Comparison of ENCODE assay signal across 19 cellular contexts in genomic region chr4:76595435-76595834, GRCh38.
"Had no signal": no experiment of that assay in that cellular context is flagged by ENCODE, and none has a peak within 500 bp of the region (broad histone marks: within the 10 kb centered on the region; RNA-seq: fewer than 3 reads in every experiment).

No MANE protein-coding gene starts in this region.

- ATAC-seq: left ventricle myocardium superior; lower lobe of right lung; natural killer cell treated with Interleukin-12 subunit alpha and Interleukin-12 subunit beta and Interleukin-15 and Interleukin-18, amount 100 ng/mL, for 72 hours; stimulated activated effector memory CD8-positive, alpha-beta T cell treated with anti-CD3 and anti-CD28 coated beads, Interleukin-12 subunit alpha, Interleukin-12 subunit beta, amount 100 ng/mL, for 72 hours had no signal

- H3K9ac ChIP-seq: parathyroid adenoma had no signal

- H3K9me3 ChIP-seq: lower lobe of right lung, right lobe of liver, testis, tibial artery, upper lobe of left lung, uterus had no signal

- H2AFZ ChIP-seq: parathyroid adenoma had no signal

- H3K4me3 ChIP-seq: lower lobe of right lung, right lobe of liver, smooth muscle cell, testis, tibial artery, upper lobe of left lung, uterus had no signal

- H3K36me3 ChIP-seq: lower lobe of right lung, right lobe of liver, tibial artery, upper lobe of left lung, uterus had no signal

- DNase-seq: cortex of kidney; effector CD4-positive, alpha-beta T cell; left ventricle myocardium superior; lower lobe of right lung; naive B cell; right lobe of liver; stimulated activated CD4-positive, alpha-beta T cell treated with anti-CD3 and anti-CD28 coated beads, Interleukin-12 subunit alpha, Interleukin-12 subunit beta, amount 100 ng/mL, for 4 hours; stimulated activated CD4-positive, alpha-beta T cell treated with anti-CD3 and anti-CD28 coated beads, Interleukin-1b, Interleukin-23, amount 100 ng/mL, for 48 hours; stimulated activated CD4-positive, alpha-beta T cell treated with anti-CD3 and anti-CD28 coated beads, Interleukin-4, amount 100 ng/mL, for 1 hour; stimulated activated naive CD4-positive, alpha-beta T cell treated with Interleukin-2 at 50 U/mL for 16 hours; substantia nigra; testis; tibial artery; upper lobe of left lung; uterus had no signal

- H3K4me2 ChIP-seq: smooth muscle cell had no signal

- H3K27me3 ChIP-seq: right lobe of liver, testis, tibial artery, upper lobe of left lung, uterus had no signal

- H3K4me1 ChIP-seq: parathyroid adenoma, testis, uterus had no signal

- H3K27ac ChIP-seq: lower lobe of right lung, parathyroid adenoma, right lobe of liver, testis, uterus had no signal
